Comparison of ENCODE assay signal across 34 cellular contexts in the genomic region with DNA sequence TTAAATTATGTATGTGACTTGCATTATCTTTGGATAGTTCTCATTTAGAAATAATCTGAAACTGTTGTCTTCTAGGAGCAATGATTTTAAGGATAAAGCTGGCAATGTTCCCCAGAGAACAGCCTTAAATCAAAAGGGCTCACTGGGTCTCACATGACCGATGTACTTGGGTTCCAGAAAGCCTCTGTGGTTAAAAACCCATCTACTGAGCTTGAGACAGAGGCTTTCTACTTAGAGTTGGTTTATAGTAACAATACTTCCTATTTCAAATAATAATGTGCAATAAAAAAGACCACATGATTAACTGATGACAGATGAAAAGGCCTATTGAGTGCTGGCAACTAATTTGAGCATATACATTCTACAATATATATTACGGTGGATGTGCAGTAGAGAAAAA.
"Had no signal": no experiment of that assay in that cellular context is flagged by ENCODE, and none has a peak within 500 bp of the region (broad histone marks: within the 10 kb centered on the region; RNA-seq: fewer than 3 reads in every experiment).

No MANE protein-coding gene starts in this region.

- H3K4me3 Mint-ChIP-seq: activated naive CD4-positive, alpha-beta T cell treated with anti-CD3 and anti-CD28 coated beads for 36 hours; activated naive CD4-positive, alpha-beta T cell treated with anti-CD3 and anti-CD28 coated beads, Interleukin-2, amount 10 ng/mL, durations not matched to agents 7 days and 5 days; activated naive CD4-positive, alpha-beta T cell treated with anti-CD3 and anti-CD28 coated beads, Interleukin-2, amount 50 U/mL, for 24 hours; activated naive CD8-positive, alpha-beta T cell; activated naive CD8-positive, alpha-beta T cell treated with anti-CD3 and anti-CD28 coated beads for 36 hours; activated naive CD8-positive, alpha-beta T cell treated with anti-CD3 and anti-CD28 coated beads, Interleukin-2, amount 10 ng/mL, durations not matched to agents 7 days and 5 days; activated naive CD8-positive, alpha-beta T cell treated with anti-CD3 and anti-CD28 coated beads, Interleukin-2, amount 50 U/mL, for 24 hours; activated T-cell treated with anti-CD3 and anti-CD28 coated beads, Interleukin-2, amount 50 U/mL, for 24 hours; activated T-cell treated with anti-CD3 and anti-CD28 coated beads, Interleukin-2, amount 50 U/mL, for 4 hours; activated T-cell treated with anti-CD3 and anti-CD28 coated beads, Interleukin-2, amount 50 U/mL, for 72 hours; activated T-helper 1 cell treated with anti-CD3 and anti-CD28 coated beads, Interleukin-12 subunit alpha, Interleukin-12 subunit beta, Interleukin-2, Interleukin-4 antibody, amounts not matched to agents 30 ng/mL and 10 ng/mL and 1 ng/mL, durations not matched to agents 14 hours and 24 hours and 36 hours; activated T-helper 17 cell treated with anti-CD3 and anti-CD28 coated beads, Interleukin-2, amount 50 U/mL, for 72 hours; brain; central memory CD8-positive, alpha-beta T cell had no signal

- DNase-seq: activated effector memory CD4-positive, alpha-beta T cell treated with anti-CD3 and anti-CD28 coated beads, Interleukin-2, amount 50 U/mL, for 16 hours; activated effector memory CD4-positive, alpha-beta T cell treated with Interleukin-2 at 50 U/mL for 16 hours; activated gamma-delta T cell; activated gamma-delta T cell treated with Interleukin-2 at 50 U/mL for 16 hours; activated naive CD4-positive, alpha-beta T cell; activated naive CD4-positive, alpha-beta T cell treated with anti-CD3 and anti-CD28 coated beads for 36 hours; activated naive CD4-positive, alpha-beta T cell treated with anti-CD3 and anti-CD28 coated beads, Interleukin-2, amount 10 ng/mL, durations not matched to agents 7 days and 5 days; activated naive CD4-positive, alpha-beta T cell treated with anti-CD3 and anti-CD28 coated beads, Interleukin-2, amount 50 U/mL, for 16 hours; activated naive CD4-positive, alpha-beta T cell treated with Interleukin-2 at 50 U/mL for 16 hours; activated naive CD8-positive, alpha-beta T cell treated with anti-CD3 and anti-CD28 coated beads for 36 hours; activated naive CD8-positive, alpha-beta T cell treated with anti-CD3 and anti-CD28 coated beads, Interleukin-2, amount 10 ng/mL, durations not matched to agents 7 days and 5 days; activated naive CD8-positive, alpha-beta T cell treated with anti-CD3 and anti-CD28 coated beads, Interleukin-2, amount 50 U/mL, for 24 hours; activated T-cell treated with anti-CD3 and anti-CD28 coated beads, Interleukin-2, amount 50 U/mL, for 24 hours; activated T-cell treated with anti-CD3 and anti-CD28 coated beads, Interleukin-2, amount 50 U/mL, for 4 hours; activated T-cell treated with anti-CD3 and anti-CD28 coated beads, Interleukin-2, amount 50 U/mL, for 48 hours; activated T-cell treated with anti-CD3 and anti-CD28 coated beads, Interleukin-2, amount 50 U/mL, for 72 hours; adrenal gland; amniotic stem cell; amygdala; anterior cingulate cortex; aorta; body of pancreas; brain microvascular endothelial cell; caudate nucleus; central memory CD4-positive, alpha-beta T cell; cerebellar nuclear complex had no signal

- ATAC-seq: activated naive CD4-positive, alpha-beta T cell treated with anti-CD3 and anti-CD28 coated beads, Interleukin-2, amount 50 U/mL, for 72 hours; activated naive CD8-positive, alpha-beta T cell treated with anti-CD3 and anti-CD28 coated beads, Interleukin-2, amount 50 U/mL, for 24 hours; activated T-cell treated with anti-CD3 and anti-CD28 coated beads, Interleukin-2, amount 50 U/mL, for 4 hours; activated T-cell treated with anti-CD3 and anti-CD28 coated beads, Interleukin-2, amount 50 U/mL, for 72 hours; activated T-helper 17 cell treated with anti-CD3 and anti-CD28 coated beads, Interleukin-2, amount 50 U/mL, for 72 hours; body of pancreas had no signal

- H3K4me1 Mint-ChIP-seq: activated naive CD4-positive, alpha-beta T cell treated with anti-CD3 and anti-CD28 coated beads, Interleukin-2, amount 10 ng/mL, durations not matched to agents 7 days and 5 days; activated naive CD4-positive, alpha-beta T cell treated with anti-CD3 and anti-CD28 coated beads, Interleukin-2, amount 50 U/mL, for 24 hours; activated naive CD8-positive, alpha-beta T cell treated with anti-CD3 and anti-CD28 coated beads for 36 hours; activated naive CD8-positive, alpha-beta T cell treated with anti-CD3 and anti-CD28 coated beads, Interleukin-2, amount 10 ng/mL, durations not matched to agents 7 days and 5 days; activated naive CD8-positive, alpha-beta T cell treated with anti-CD3 and anti-CD28 coated beads, Interleukin-2, amount 50 U/mL, for 24 hours; activated T-helper 17 cell treated with anti-CD3 and anti-CD28 coated beads, Interleukin-2, amount 50 U/mL, for 72 hours; brain; central memory CD8-positive, alpha-beta T cell had no signal

- H3K27me3 Mint-ChIP-seq: activated naive CD4-positive, alpha-beta T cell treated with anti-CD3 and anti-CD28 coated beads, Interleukin-2, amount 10 ng/mL, durations not matched to agents 7 days and 5 days; activated naive CD4-positive, alpha-beta T cell treated with anti-CD3 and anti-CD28 coated beads, Interleukin-2, amount 50 U/mL, for 24 hours; activated naive CD8-positive, alpha-beta T cell; activated naive CD8-positive, alpha-beta T cell treated with anti-CD3 and anti-CD28 coated beads for 36 hours; activated naive CD8-positive, alpha-beta T cell treated with anti-CD3 and anti-CD28 coated beads, Interleukin-2, amount 10 ng/mL, durations not matched to agents 7 days and 5 days; activated naive CD8-positive, alpha-beta T cell treated with anti-CD3 and anti-CD28 coated beads, Interleukin-2, amount 50 U/mL, for 24 hours; activated T-cell treated with anti-CD3 and anti-CD28 coated beads, Interleukin-2, amount 50 U/mL, for 24 hours; activated T-helper 17 cell treated with anti-CD3 and anti-CD28 coated beads, Interleukin-2, amount 50 U/mL, for 72 hours; brain; central memory CD8-positive, alpha-beta T cell had no signal

- H3K27ac Mint-ChIP-seq: activated naive CD4-positive, alpha-beta T cell treated with anti-CD3 and anti-CD28 coated beads for 36 hours; activated naive CD4-positive, alpha-beta T cell treated with anti-CD3 and anti-CD28 coated beads, Interleukin-2, amount 10 ng/mL, durations not matched to agents 7 days and 5 days; activated naive CD4-positive, alpha-beta T cell treated with anti-CD3 and anti-CD28 coated beads, Interleukin-2, amount 50 U/mL, for 24 hours; activated naive CD4-positive, alpha-beta T cell treated with anti-CD3 and anti-CD28 coated beads, Interleukin-2, amount 50 U/mL, for 72 hours; activated naive CD8-positive, alpha-beta T cell; activated naive CD8-positive, alpha-beta T cell treated with anti-CD3 and anti-CD28 coated beads for 36 hours; activated naive CD8-positive, alpha-beta T cell treated with anti-CD3 and anti-CD28 coated beads, Interleukin-2, amount 10 ng/mL, durations not matched to agents 7 days and 5 days; activated naive CD8-positive, alpha-beta T cell treated with anti-CD3 and anti-CD28 coated beads, Interleukin-2, amount 50 U/mL, for 24 hours; activated T-cell treated with anti-CD3 and anti-CD28 coated beads, Interleukin-2, amount 50 U/mL, for 24 hours; activated T-cell treated with anti-CD3 and anti-CD28 coated beads, Interleukin-2, amount 50 U/mL, for 72 hours; activated T-helper 1 cell treated with anti-CD3 and anti-CD28 coated beads, Interleukin-12 subunit alpha, Interleukin-12 subunit beta, Interleukin-2, Interleukin-4 antibody, amounts not matched to agents 30 ng/mL and 10 ng/mL and 1 ng/mL, durations not matched to agents 14 hours and 24 hours and 36 hours; activated T-helper 17 cell treated with anti-CD3 and anti-CD28 coated beads, Interleukin-2, amount 50 U/mL, for 72 hours; activated T-helper 2 cell treated with anti-CD3 and anti-CD28 coated beads, Interferon-gamma antibody, Interleukin-2, Interleukin-4, amounts not matched to agents 10 μg/mL and 5 μg/mL and 100 μg/mL, durations not matched to agents 14 hours and 24 hours and 36 hours; brain had no signal

- H3K36me3 Mint-ChIP-seq: activated naive CD4-positive, alpha-beta T cell treated with anti-CD3 and anti-CD28 coated beads, Interleukin-2, amount 10 ng/mL, durations not matched to agents 7 days and 5 days; activated naive CD4-positive, alpha-beta T cell treated with anti-CD3 and anti-CD28 coated beads, Interleukin-2, amount 50 U/mL, for 24 hours; activated naive CD4-positive, alpha-beta T cell treated with anti-CD3 and anti-CD28 coated beads, Interleukin-2, amount 50 U/mL, for 72 hours; activated naive CD8-positive, alpha-beta T cell; activated naive CD8-positive, alpha-beta T cell treated with anti-CD3 and anti-CD28 coated beads for 36 hours; activated naive CD8-positive, alpha-beta T cell treated with anti-CD3 and anti-CD28 coated beads, Interleukin-2, amount 10 ng/mL, durations not matched to agents 7 days and 5 days; brain had no signal

- H3K9me3 Mint-ChIP-seq: activated naive CD4-positive, alpha-beta T cell treated with anti-CD3 and anti-CD28 coated beads for 36 hours; activated naive CD4-positive, alpha-beta T cell treated with anti-CD3 and anti-CD28 coated beads, Interleukin-2, amount 50 U/mL, for 24 hours; activated T-helper 1 cell treated with anti-CD3 and anti-CD28 coated beads, Interleukin-12 subunit alpha, Interleukin-12 subunit beta, Interleukin-2, Interleukin-4 antibody, amounts not matched to agents 30 ng/mL and 10 ng/mL and 1 ng/mL, durations not matched to agents 14 hours and 24 hours and 36 hours; activated T-helper 17 cell treated with anti-CD3 and anti-CD28 coated beads, Interleukin-2, amount 50 U/mL, for 72 hours; brain; central memory CD8-positive, alpha-beta T cell had no signal
